In the genomic region with DNA sequence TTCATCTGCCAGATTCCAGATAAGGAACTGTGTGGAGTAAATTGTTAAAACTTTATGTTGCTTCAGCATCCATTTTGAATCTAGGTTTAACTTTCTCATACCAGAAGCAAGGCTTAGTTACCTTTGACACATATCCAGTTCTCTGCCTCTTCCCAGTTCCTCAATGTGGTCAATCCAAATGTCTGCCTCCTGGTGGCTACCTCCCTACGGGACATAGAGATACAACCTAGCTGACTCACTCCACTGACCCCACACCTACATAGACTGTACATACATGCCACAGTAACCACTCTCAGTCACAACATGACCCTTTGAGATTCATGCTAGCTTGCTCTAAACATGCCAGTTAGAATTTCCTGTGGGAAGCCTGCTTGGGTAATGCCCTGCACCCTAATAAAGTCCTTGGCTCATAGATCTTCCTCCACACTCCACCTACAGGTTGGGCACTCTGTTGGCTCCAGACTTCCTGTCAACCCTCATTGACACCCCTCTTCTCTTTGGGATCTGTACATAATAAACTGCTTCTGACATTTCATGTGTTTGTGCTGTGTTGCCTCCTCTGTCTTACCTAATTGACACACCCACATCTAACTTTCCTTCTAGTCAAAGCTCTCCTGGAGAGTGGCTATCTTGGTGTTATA, we compare ENCODE assay signal across 1 cellular context.
TF ChIP-seq lines count a peak whose summit lies in the region.

No MANE protein-coding gene starts in this region.

TF ChIP-seq in SK-N-SH, 30 proteins besides CTCF, POLR2A, EP300 and RAD21 (continued from another document):
- no peak for TF ChIP-seq RCOR1 (IDR thresholded peaks at IDR 0.05; ENCODE audit: low read length)
- TF ChIP-seq FOXJ3 (CRISPR knock-in tag; IDR thresholded peaks at IDR 0.05) = no peak
- no peak for TF ChIP-seq RFX5 (IDR thresholded peaks at IDR 0.05; ENCODE audit: low read length)
TF ChIP-seq in SK-N-SH: peak in this region for 0.
